9 cellular contexts compared by ENCODE assay signal in the genomic region with DNA sequence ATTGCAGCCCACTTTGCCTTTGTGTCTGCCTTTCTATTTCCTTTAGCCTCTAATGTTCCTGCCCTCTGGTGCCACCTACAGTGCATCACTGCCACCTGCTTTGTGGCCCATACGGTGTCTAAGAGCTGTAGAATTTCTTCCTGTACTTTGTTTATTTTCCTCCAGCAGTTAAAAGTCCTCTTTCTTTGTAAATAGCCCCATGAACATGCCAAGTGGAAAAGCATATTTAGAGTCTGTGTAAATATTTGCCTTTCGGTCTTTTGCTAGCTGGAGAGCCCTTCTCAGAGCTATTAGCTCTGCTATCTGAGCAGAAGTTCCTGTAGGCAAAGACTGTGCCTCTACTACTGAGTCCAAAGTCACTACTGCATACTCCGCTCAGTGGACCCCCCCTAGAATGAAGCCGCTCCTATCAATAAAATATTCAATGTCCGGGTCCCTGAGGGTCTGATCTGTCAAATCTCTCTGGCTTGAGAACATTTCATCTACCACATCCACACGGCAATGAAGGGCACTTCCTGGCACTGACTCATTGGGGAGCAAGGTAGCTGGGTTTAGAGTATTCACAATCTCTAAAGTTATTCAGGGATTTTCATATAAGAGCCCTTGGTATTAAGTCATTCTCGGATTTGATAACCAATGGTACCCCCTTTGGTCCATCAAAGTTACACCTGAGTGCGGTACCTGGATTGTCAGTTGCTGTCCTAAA. TPM values are rescaled to one million over a fixed set of nuclear protein-coding genes. Genes with fewer than 3 reads are reported as not detected.
DNase-seq lines count a peak whose midpoint lies in the region; ATAC-seq, FAIRE-seq and TF ChIP-seq lines count a peak whose summit lies in the region.
"Had no signal": no experiment of that assay in that cellular context is flagged by ENCODE, and none has a peak within 500 bp of the region (broad histone marks: within the 10 kb centered on the region; RNA-seq: fewer than 3 reads in every experiment).

No MANE protein-coding gene starts in this region.

- H2AFZ ChIP-seq in astrocyte (ENCODE audit: low read depth, low read length) = no peak overlapping the region

- no peak overlapping the region for H3K4me3 Mint-ChIP-seq in astrocyte (ENCODE audit: unreplicated experiment)
- H3K4me3 Mint-ChIP-seq in stimulated activated effector memory CD8-positive, alpha-beta T cell treated with anti-CD3 and anti-CD28 coated beads, Interleukin-12 subunit alpha, Interleukin-12 subunit beta, amount 100 ng/mL, for 72 hours = no peak overlapping the region
- H3K4me3 Mint-ChIP-seq: T-helper 1 cell treated with Interleukin-12 subunit alpha and Interleukin-12 subunit beta and Interleukin-4 antibody, amounts not matched to agents 30 μg/mL and 1 μg/mL, for 36 hours had no signal

- no peaks in the 10 kb centered on the region for H3K4me1 ChIP-seq in astrocyte (ENCODE audit: insufficient read depth, low read length)
- peaks cover 8 to 13% of the 10 kb centered on the region in 2 donors for H3K4me1 ChIP-seq in mucosa of rectum (ENCODE audit: control insufficient read depth in 2 of 2, insufficient read depth in 2 of 2, low read length in 2 of 2)

- peak; percentile 92 for ATAC-seq in GM19438 (IDR thresholded peaks at IDR 0.05; ENCODE audit: low read depth, unreplicated experiment)
- ATAC-seq in HG03457 (IDR thresholded peaks at IDR 0.05; ENCODE audit: unreplicated experiment) = peak; percentile 90
- no peak for ATAC-seq in stimulated activated effector memory CD8-positive, alpha-beta T cell treated with anti-CD3 and anti-CD28 coated beads, Interleukin-12 subunit alpha, Interleukin-12 subunit beta, amount 100 ng/mL, for 72 hours

- no peaks in the 10 kb centered on the region for H4K20me1 ChIP-seq in astrocyte (ENCODE audit: insufficient read depth, low read length)

- H3K79me2 ChIP-seq in astrocyte (ENCODE audit: insufficient read depth, low read length) = no peaks in the 10 kb centered on the region

- no peak overlapping the region for H3K27ac Mint-ChIP-seq in astrocyte (ENCODE audit: unreplicated experiment)
- no peak overlapping the region for H3K27ac Mint-ChIP-seq in stimulated activated effector memory CD8-positive, alpha-beta T cell treated with anti-CD3 and anti-CD28 coated beads, Interleukin-12 subunit alpha, Interleukin-12 subunit beta, amount 100 ng/mL, for 72 hours
- H3K27ac Mint-ChIP-seq: T-helper 1 cell treated with Interleukin-12 subunit alpha and Interleukin-12 subunit beta and Interleukin-4 antibody, amounts not matched to agents 30 μg/mL and 1 μg/mL, for 36 hours had no signal

- H3K4me3 ChIP-seq in astrocyte (ENCODE audit: insufficient read depth, low read depth, low read length) (no peak overlapping the region), mucosa of rectum (ENCODE audit: low read length in 2 of 2) (peak overlapping the region in 1 of 2 donors; percentile 26)

- no peaks in the 10 kb centered on the region for H3K4me1 Mint-ChIP-seq in astrocyte (ENCODE audit: low read depth, unreplicated experiment)
- no peaks in the 10 kb centered on the region for H3K4me1 Mint-ChIP-seq in stimulated activated effector memory CD8-positive, alpha-beta T cell treated with anti-CD3 and anti-CD28 coated beads, Interleukin-12 subunit alpha, Interleukin-12 subunit beta, amount 100 ng/mL, for 72 hours

- H3K36me3 ChIP-seq in astrocyte (ENCODE audit: insufficient read depth, low read length) = no peaks in the 10 kb centered on the region
- no peaks in the 10 kb centered on the region for H3K36me3 ChIP-seq in mucosa of rectum (ENCODE audit: control insufficient read depth in 2 of 2, insufficient read depth in 2 of 2, low read length in 2 of 2)

- peak; percentile 43 for TF ChIP-seq CTCF in astrocyte (IDR thresholded peaks at IDR 0.05; ENCODE audit: insufficient read depth, low read depth, low read length)

- H3K27me3 Mint-ChIP-seq in astrocyte (ENCODE audit: low read depth, unreplicated experiment) = no peaks in the 10 kb centered on the region

- peaks cover 6% of the 10 kb centered on the region for H3K9me3 Mint-ChIP-seq in astrocyte (ENCODE audit: unreplicated experiment)
- peaks cover 3% of the 10 kb centered on the region for H3K9me3 Mint-ChIP-seq in stimulated activated effector memory CD8-positive, alpha-beta T cell treated with anti-CD3 and anti-CD28 coated beads, Interleukin-12 subunit alpha, Interleukin-12 subunit beta, amount 100 ng/mL, for 72 hours
- H3K9me3 Mint-ChIP-seq: T-helper 1 cell treated with Interleukin-12 subunit alpha and Interleukin-12 subunit beta and Interleukin-4 antibody, amounts not matched to agents 30 μg/mL and 1 μg/mL, for 36 hours had no signal

- H3K4me2 ChIP-seq in astrocyte (ENCODE audit: low read length) = no peak overlapping the region

- no peak overlapping the region for H3K9ac ChIP-seq in astrocyte (ENCODE audit: low read length)
- H3K9ac ChIP-seq in mucosa of rectum (ENCODE audit: low read depth in 1 of 2, low read length in 2 of 2) = no peak overlapping the region

- FAIRE-seq in astrocyte (lab: Jason Lieb, UNC) (no peak), frontal cortex (lab: Jason Lieb, UNC) (no peak)

- DNase-seq in DMS153 treated with DMSO at 0.1 percent for 48 hours (lab: John Stamatoyannopoulos, UW; ENCODE audit: unreplicated experiment) (peak; percentile 93), OCI-M1 (lab: John Stamatoyannopoulos, UW) (peak; percentile 54), astrocyte (ENCODE audit: low read depth) (no peak), frontal cortex (ENCODE audit: low spot score in 2 of 2) (no peak)
- DNase-seq in stimulated activated effector memory CD8-positive, alpha-beta T cell treated with anti-CD3 and anti-CD28 coated beads, Interleukin-12 subunit alpha, Interleukin-12 subunit beta, amount 100 ng/mL, for 72 hours (ENCODE audit: low spot score in 2 of 2) = no peak

- no peaks in the 10 kb centered on the region for H3K9me3 ChIP-seq in astrocyte (ENCODE audit: insufficient read depth, low read depth, low read length)
- no peaks in the 10 kb centered on the region for H3K9me3 ChIP-seq in mucosa of rectum (ENCODE audit: control insufficient read depth in 2 of 2, low read length in 2 of 2)

- H3K36me3 Mint-ChIP-seq in astrocyte (ENCODE audit: low read depth, unreplicated experiment) = no peaks in the 10 kb centered on the region
- no peaks in the 10 kb centered on the region for H3K36me3 Mint-ChIP-seq in stimulated activated effector memory CD8-positive, alpha-beta T cell treated with anti-CD3 and anti-CD28 coated beads, Interleukin-12 subunit alpha, Interleukin-12 subunit beta, amount 100 ng/mL, for 72 hours

- H3K27ac ChIP-seq in astrocyte (ENCODE audit: low read depth, low read length) (no peak overlapping the region), mucosa of rectum (ENCODE audit: low read depth in 2 of 2, low read length in 2 of 2) (peak overlapping the region; percentile 66 to 67)

- H3K27me3 ChIP-seq in astrocyte (ENCODE audit: insufficient read depth, low read length) (no peaks in the 10 kb centered on the region), mucosa of rectum (ENCODE audit: control insufficient read depth in 2 of 2, insufficient read depth in 2 of 2, low read length in 2 of 2) (no peaks in the 10 kb centered on the region)

RNA-seq across cellular contexts. Expression of a gene that starts 36.3 kb away (rescaled TPM):
- total RNA-seq in astrocyte = 0.34 TPM in 1 of 2 replicates, not detected in the other
- 11.4 TPM for total RNA-seq in frontal cortex

Comparison
In these comparisons a context has a peak if more than half of its experiments do, and no peak if none do; other contexts are left out.
1. DNase-seq: peak in DMS153 treated with DMSO at 0.1 percent for 48 hours (single experiment) and OCI-M1 (single experiment); none in astrocyte (single experiment), stimulated activated effector memory CD8-positive, alpha-beta T cell treated with anti-CD3 and anti-CD28 coated beads, Interleukin-12 subunit alpha, Interleukin-12 subunit beta, amount 100 ng/mL, for 72 hours (0 of 2) and frontal cortex (0 of 2).